In genomic region chr19:50697414-50698124, GRCh38 we compare ENCODE assay signal across 15 cellular contexts. TPM values are rescaled to one million over a fixed set of nuclear protein-coding genes. Genes with fewer than 3 reads are reported as not detected.
A peak's percentile ranks its signal among the peaks of the same experiment; 100 is the strongest.
DNase-seq lines count a peak whose midpoint lies in the region; ATAC-seq and TF ChIP-seq lines count a peak whose summit lies in the region.
"Had no signal": no experiment of that assay in that cellular context is flagged by ENCODE, and none has a peak within 500 bp of the region (broad histone marks: within the 10 kb centered on the region; RNA-seq: fewer than 3 reads in every experiment).

No MANE protein-coding gene starts in this region.

- TF ChIP-seq CTCF in HEK293 (tag by site-specific recombination; IDR thresholded peaks at IDR 0.05) (no peak), glutamatergic neuron (IDR thresholded peaks at IDR 0.05; ENCODE audit: partially characterized antibody, unreplicated experiment) (no peak)

- H3K27ac ChIP-seq in HEK293 (ENCODE audit: extremely low read depth, low read depth, low read length): no peak overlapping the region
- H3K27ac ChIP-seq: BLaER1 treated with 17β-estradiol and CSF1 and Interleukin-3, amounts not matched to agents 10 nM and 100 nM; C4-2B had no signal

- DNase-seq in RKO (ENCODE audit: low spot score): peak; percentile 60
- DNase-seq in glutamatergic neuron: no peak
- no peak for DNase-seq in T-helper 9 cell
- DNase-seq: 8988T; ACHN; Caco-2; Calu3; CD4-positive, alpha-beta T cell; CD8-positive, alpha-beta T cell; DMS79 treated with DMSO at 0.1 percent for 48 hours; GF-D8 had no signal

- peaks cover 9% of the 10 kb centered on the region for H3K9me3 Mint-ChIP-seq in glutamatergic neuron (ENCODE audit: unreplicated experiment)
- H3K9me3 Mint-ChIP-seq: CD4-positive, alpha-beta T cell; CD8-positive, alpha-beta T cell had no signal

- ATAC-seq in GM18873 (IDR thresholded peaks at IDR 0.05; ENCODE audit: low FRiP score, unreplicated experiment): no peak
- ATAC-seq: CD8-positive, alpha-beta T cell had no signal

- H3K4me3 ChIP-seq in HEK293 (ENCODE audit: low read depth, low read length): no peak overlapping the region
- H3K4me3 ChIP-seq: BLaER1 treated with 17β-estradiol and CSF1 and Interleukin-3, amounts not matched to agents 10 nM and 100 nM had no signal

- H3K4me3 Mint-ChIP-seq in glutamatergic neuron (ENCODE audit: unreplicated experiment): no peak overlapping the region
- H3K4me3 Mint-ChIP-seq: CD4-positive, alpha-beta T cell; CD8-positive, alpha-beta T cell had no signal

- H3K27ac Mint-ChIP-seq in glutamatergic neuron (ENCODE audit: unreplicated experiment): peak overlapping the region; percentile 17
- H3K27ac Mint-ChIP-seq: CD4-positive, alpha-beta T cell; CD8-positive, alpha-beta T cell had no signal

- POLR2A ChIA-PET in HEK293 (lab: Yijun Ruan, JAX): no interaction called here

- H3K27me3 Mint-ChIP-seq in glutamatergic neuron (ENCODE audit: unreplicated experiment): peaks cover 32% of the 10 kb centered on the region

- peaks cover 5% of the 10 kb centered on the region for H3K4me1 Mint-ChIP-seq in glutamatergic neuron (ENCODE audit: low read depth, unreplicated experiment)

- CTCF ChIA-PET in HEK293 (lab: Yijun Ruan, JAX): no interaction called here

- no peaks in the 10 kb centered on the region for H3K36me3 ChIP-seq in HEK293 (ENCODE audit: control insufficient read depth in 2 of 2, insufficient read depth in 1 of 2, low read length in 2 of 2)

- no peaks in the 10 kb centered on the region for H3K36me3 Mint-ChIP-seq in glutamatergic neuron (ENCODE audit: unreplicated experiment)
- H3K36me3 Mint-ChIP-seq: CD8-positive, alpha-beta T cell had no signal

- no peaks in the 10 kb centered on the region for H3K9me3 ChIP-seq in HEK293 (ENCODE audit: control insufficient read depth, insufficient read depth, low read depth, low read length)
- H3K9me3 ChIP-seq: BLaER1 treated with 17β-estradiol and CSF1 and Interleukin-3, amounts not matched to agents 10 nM and 100 nM; Caco-2 had no signal

- no peaks in the 10 kb centered on the region for H3K4me1 ChIP-seq in HEK293 (ENCODE audit: control insufficient read depth, insufficient read depth, low read length)
- H3K4me1 ChIP-seq: Caco-2 had no signal

TF ChIP-seq in HEK293, 187 proteins besides CTCF, POLR2A, EP300 and RAD21:
- TF ChIP-seq ZNF621 (tag by site-specific recombination; IDR thresholded peaks at IDR 0.05) (no peak), ZSCAN30 (tag by site-specific recombination; IDR thresholded peaks at IDR 0.05) (no peak), ZNF132 (tag by site-specific recombination; IDR thresholded peaks at IDR 0.05; ENCODE audit: borderline replicate concordance) (no peak), ZNF18 (tag by site-specific recombination; IDR thresholded peaks at IDR 0.05) (no peak), ZNF426 (tag by site-specific recombination; IDR thresholded peaks at IDR 0.05) (no peak), ZBTB10 (tag by site-specific recombination; IDR thresholded peaks at IDR 0.05) (no peak), ZNF335 (tag by site-specific recombination; conservative IDR thresholded peaks at IDR 0.05) (peak; percentile 85), ZFP3 (tag by site-specific recombination; IDR thresholded peaks at IDR 0.05; ENCODE audit: low read depth) (peak; percentile 64; the same call in 1 of the 2 replicates)

RNA-seq across cellular contexts. Expression of gene SHANK1, which starts 22.0 kb away (rescaled TPM):
- total RNA-seq in glutamatergic neuron (ENCODE audit: unreplicated experiment): 19.0 TPM
- total RNA-seq: Caco-2; Calu3; CD4-positive, alpha-beta T cell had no signal

RNA-seq across cellular contexts. Expression of gene CLEC11A, which starts 25.6 kb away (rescaled TPM):
- 4.0 TPM for total RNA-seq in glutamatergic neuron (ENCODE audit: unreplicated experiment)

RNA-seq across cellular contexts. Expression of gene C19orf81, which starts 48.3 kb away (rescaled TPM):
- 10.4 TPM for total RNA-seq in glutamatergic neuron (ENCODE audit: unreplicated experiment)
- total RNA-seq: Calu3; CD4-positive, alpha-beta T cell; CD8-positive, alpha-beta T cell had no signal

RNA-seq across cellular contexts. Expression of gene SYT3, which starts 57.9 kb away (rescaled TPM):
- 15.6 TPM for total RNA-seq in glutamatergic neuron (ENCODE audit: unreplicated experiment)
- total RNA-seq: Calu3; CD4-positive, alpha-beta T cell had no signal
